Comparison of ENCODE assay signal across 9 cellular contexts in genomic region chr11:48017105-48017874, GRCh38. TPM values are rescaled to one million over a fixed set of nuclear protein-coding genes. Genes with fewer than 3 reads are reported as not detected.
A peak's percentile ranks its signal among the peaks of the same experiment; 100 is the strongest.
DNase-seq lines count a peak whose midpoint lies in the region; ATAC-seq and TF ChIP-seq lines count a peak whose summit lies in the region.
"Had no signal": no experiment of that assay in that cellular context is flagged by ENCODE, and none has a peak within 500 bp of the region (broad histone marks: within the 10 kb centered on the region; RNA-seq: fewer than 3 reads in every experiment).

No MANE protein-coding gene starts in this region.

- H3K9me3 ChIP-seq in CD4-positive, alpha-beta memory T cell (ENCODE audit: control insufficient read depth in 1 of 2, low read length in 2 of 2), result no peaks in the 10 kb centered on the region
- no peaks in the 10 kb centered on the region for H3K9me3 ChIP-seq in OCI-LY3 (ENCODE audit: insufficient read depth, low read length)
- H3K9me3 ChIP-seq: SJSA1 had no signal

- DNase-seq in CD4-positive, alpha-beta memory T cell, result peak; percentile 60 to 87 (median 71)
- peak; percentile 84 for DNase-seq in activated naive CD4-positive, alpha-beta T cell treated with anti-CD3 and anti-CD28 coated beads for 36 hours
- DNase-seq in NCI-H1694 treated with DMSO at 0.1 percent for 48 hours (lab: John Stamatoyannopoulos, UW) (no peak), left ventricle myocardium superior (no peak), left colon (no peak)

- H3K36me3 Mint-ChIP-seq in CD4-positive, alpha-beta memory T cell, result no peaks in the 10 kb centered on the region
- H3K36me3 Mint-ChIP-seq in activated naive CD4-positive, alpha-beta T cell treated with anti-CD3 and anti-CD28 coated beads for 36 hours (ENCODE audit: low read depth), result no peaks in the 10 kb centered on the region
- no peaks in the 10 kb centered on the region for H3K36me3 Mint-ChIP-seq in nephron (ENCODE audit: low read depth)

- H2AFZ ChIP-seq in OCI-LY3 (ENCODE audit: low read depth, low read length), result no peak overlapping the region

- H3K27me3 Mint-ChIP-seq in CD4-positive, alpha-beta memory T cell, result no peaks in the 10 kb centered on the region
- no peaks in the 10 kb centered on the region for H3K27me3 Mint-ChIP-seq in activated naive CD4-positive, alpha-beta T cell treated with anti-CD3 and anti-CD28 coated beads for 36 hours (ENCODE audit: low read depth)
- H3K27me3 Mint-ChIP-seq in nephron (ENCODE audit: low read depth), result peaks cover 6% of the 10 kb centered on the region

- H3K27ac ChIP-seq in CD4-positive, alpha-beta memory T cell (ENCODE audit: low read depth, low read length), result peak overlapping the region; percentile 59
- peak overlapping the region; percentile 94 for H3K27ac ChIP-seq in OCI-LY3 (ENCODE audit: low read length)
- H3K27ac ChIP-seq: SJSA1 had no signal

- peak overlapping the region; percentile 75 to 93 (median 84) for H3K27ac Mint-ChIP-seq in CD4-positive, alpha-beta memory T cell
- no peak overlapping the region for H3K27ac Mint-ChIP-seq in activated naive CD4-positive, alpha-beta T cell treated with anti-CD3 and anti-CD28 coated beads for 36 hours
- peak overlapping the region; percentile 90 to 98 (median 95) for H3K27ac Mint-ChIP-seq in nephron

- H3K79me2 ChIP-seq in OCI-LY3 (ENCODE audit: low read length), result peaks cover 87% of the 10 kb centered on the region

- H3K36me3 ChIP-seq in CD4-positive, alpha-beta memory T cell (ENCODE audit: insufficient read depth, low read length), result no peaks in the 10 kb centered on the region
- H3K36me3 ChIP-seq in OCI-LY3 (replicated peaks; ENCODE audit: low read depth, low read length), result peaks cover 13% of the 10 kb centered on the region

- CTCF ChIA-PET in CD4-positive, alpha-beta memory T cell (lab: Charles Lee; ENCODE audit: partially characterized antibody), result interaction anchor here (0.6 to 5.0 kb wide), 16 partner anchors 8 to 93 kb away, joined by 3 to 45 read pairs (median 4); no protein-coding TSS in a partner anchor
- CTCF ChIA-PET in activated naive CD4-positive, alpha-beta T cell treated with anti-CD3 and anti-CD28 coated beads for 36 hours (lab: Charles Lee), result interaction anchor here (0.6 to 1.0 kb wide), 4 partner anchors 7 to 82 kb away, joined by 3 to 5 read pairs (median 4); no protein-coding TSS in a partner anchor

- H3K4me3 Mint-ChIP-seq in CD4-positive, alpha-beta memory T cell, result peak overlapping the region; percentile 24 to 85 (median 72)
- no peak overlapping the region for H3K4me3 Mint-ChIP-seq in activated naive CD4-positive, alpha-beta T cell treated with anti-CD3 and anti-CD28 coated beads for 36 hours
- peak overlapping the region in 1 of 3 experiments; percentile 7 for H3K4me3 Mint-ChIP-seq in nephron

- H3K27me3 ChIP-seq in CD4-positive, alpha-beta memory T cell (ENCODE audit: insufficient read depth, low read length), result no peaks in the 10 kb centered on the region
- H3K27me3 ChIP-seq in OCI-LY3 (ENCODE audit: low read depth, low read length), result no peaks in the 10 kb centered on the region
- H3K27me3 ChIP-seq: SJSA1 had no signal

- no peak for TF ChIP-seq CTCF in OCI-LY3 (IDR thresholded peaks at IDR 0.05; ENCODE audit: low read depth, low read length)
- TF ChIP-seq CTCF in nephron (IDR thresholded peaks at IDR 0.05; ENCODE audit: unreplicated experiment in 3 of 3), result no peak

- H3K4me1 ChIP-seq in CD4-positive, alpha-beta memory T cell (ENCODE audit: insufficient read depth, low read length), result peaks cover 91% of the 10 kb centered on the region
- H3K4me1 ChIP-seq in OCI-LY3 (ENCODE audit: low read length), result peaks cover 88% of the 10 kb centered on the region

- H3K4me3 ChIP-seq in CD4-positive, alpha-beta memory T cell (ENCODE audit: low read length in 2 of 2), result peak overlapping the region in 1 of 2 donors; percentile 11
- peak overlapping the region; percentile 70 for H3K4me3 ChIP-seq in OCI-LY3 (ENCODE audit: low read length)
- H3K4me3 ChIP-seq: SJSA1 had no signal

- peaks cover 64 to 94% (median 82%) of the 10 kb centered on the region in 4 donors for H3K4me1 Mint-ChIP-seq in CD4-positive, alpha-beta memory T cell
- H3K4me1 Mint-ChIP-seq in activated naive CD4-positive, alpha-beta T cell treated with anti-CD3 and anti-CD28 coated beads for 36 hours (ENCODE audit: low read depth), result peaks cover 77% of the 10 kb centered on the region
- peaks cover 35% of the 10 kb centered on the region for H3K4me1 Mint-ChIP-seq in nephron

- peak overlapping the region; percentile 84 for H3K4me2 ChIP-seq in OCI-LY3 (ENCODE audit: low read length)

- H3K9me3 Mint-ChIP-seq in CD4-positive, alpha-beta memory T cell, result peaks cover 0 to 1% (median 0%) of the 10 kb centered on the region in 8 donors
- H3K9me3 Mint-ChIP-seq in activated naive CD4-positive, alpha-beta T cell treated with anti-CD3 and anti-CD28 coated beads for 36 hours, result no peaks in the 10 kb centered on the region
- no peaks in the 10 kb centered on the region for H3K9me3 Mint-ChIP-seq in nephron

- POLR2A ChIA-PET in CD4-positive, alpha-beta memory T cell (lab: Charles Lee; ENCODE audit: partially characterized antibody), result interaction anchor here (0.5 to 10.7 kb wide), 13 partner anchors 9 to 251 kb away, joined by 3 to 296 read pairs (median 5); partner anchors contain the start of genes FNBP4 and PTPRJ

- ATAC-seq in HG02870 (IDR thresholded peaks at IDR 0.05; ENCODE audit: unreplicated experiment) (no peak), left ventricle myocardium superior (no peak), left colon (no peak)

- peak overlapping the region; percentile 76 for H3K9ac ChIP-seq in OCI-LY3 (ENCODE audit: low read length)

- H4K20me1 ChIP-seq in OCI-LY3 (ENCODE audit: insufficient read depth, low read length), result peaks cover 62% of the 10 kb centered on the region

- intact Hi-C loops in CD4-positive, alpha-beta memory T cell (cut with micrococcal nuclease), result loop anchor here (1.0 to 2.0 kb wide), 3 partner anchors 16 to 38 kb away; no protein-coding TSS in a partner anchor
- intact Hi-C loops in activated naive CD4-positive, alpha-beta T cell treated with anti-CD3 and anti-CD28 coated beads for 36 hours (cut with micrococcal nuclease), result loop anchor here (1.0 kb wide), 4 partner anchors 11 to 38 kb away; no protein-coding TSS in a partner anchor
- intact Hi-C loops in left ventricle myocardium superior (cut with micrococcal nuclease), result no loop called here
- intact Hi-C loops in left colon (cut with DNase I, micrococcal nuclease), result no loop called here

RNA-seq across cellular contexts. Expression of gene PTPRJ, which starts 36.9 kb away (rescaled TPM):
- 10 to 100 TPM; 57.8 to 57.9 TPM for total RNA-seq in CD4-positive, alpha-beta memory T cell
- 10 to 100 TPM in 1 of 2 donors, 1 to 10 TPM in 1; 3.3 to 16.6 TPM for polyA plus RNA-seq in CD4-positive, alpha-beta memory T cell
- total RNA-seq in activated naive CD4-positive, alpha-beta T cell treated with anti-CD3 and anti-CD28 coated beads for 36 hours, result 10 to 100 TPM in 1 of 2 experiments, 1 to 10 TPM in 1; 8.2 to 10.7 TPM
- 7.1 TPM for total RNA-seq in left ventricle myocardium superior
- total RNA-seq in left colon, result 10 to 100 TPM; 38.5 to 58.9 TPM

Comparison
In these comparisons a context has a peak if more than half of its experiments do, and no peak if none do; other contexts are left out.
1. DNase-seq: peak in CD4-positive, alpha-beta memory T cell (5 of 5) and activated naive CD4-positive, alpha-beta T cell treated with anti-CD3 and anti-CD28 coated beads for 36 hours (single experiment); none in NCI-H1694 treated with DMSO at 0.1 percent for 48 hours (single experiment), left ventricle myocardium superior (single experiment) and left colon (0 of 2).
2. intact Hi-C loops: an anchor here in CD4-positive, alpha-beta memory T cell (1.0 to 2.0 kb wide) and activated naive CD4-positive, alpha-beta T cell treated with anti-CD3 and anti-CD28 coated beads for 36 hours (1.0 kb wide); none called in left ventricle myocardium superior and left colon.